Comparison of ENCODE assay signal across 1 cellular context in the genomic region with DNA sequence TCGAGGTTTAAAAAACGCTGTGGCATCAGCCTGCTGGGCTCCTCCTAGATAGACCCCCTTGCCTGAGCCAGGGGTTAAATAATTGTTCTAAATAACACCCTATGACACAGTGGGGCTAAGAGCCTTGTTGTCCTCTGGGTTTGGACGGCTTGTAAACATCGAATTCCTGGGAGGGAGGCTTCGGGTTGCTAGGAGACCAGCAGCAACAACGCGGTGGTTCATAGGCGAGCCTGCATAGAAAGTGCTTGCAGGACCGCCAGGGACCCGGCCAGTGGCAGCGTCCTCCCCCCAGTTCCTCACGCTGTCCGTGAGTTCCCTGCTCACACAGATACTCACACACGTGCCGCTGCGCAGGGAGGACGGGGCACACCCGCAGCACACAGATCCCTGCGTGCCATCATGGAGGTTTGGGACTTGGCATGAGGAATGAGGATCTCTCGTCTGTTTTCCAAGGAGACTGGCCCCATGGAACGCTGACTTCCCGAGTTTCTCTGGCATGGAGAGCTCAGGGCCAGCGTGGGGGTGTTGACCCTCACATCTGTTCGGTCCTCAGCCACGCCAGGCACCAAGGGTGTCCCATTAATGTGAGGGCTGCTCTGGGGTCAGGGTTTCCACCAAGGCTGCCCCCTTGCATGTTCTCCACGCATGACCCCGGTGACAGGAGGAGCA.
TF ChIP-seq lines count a peak whose summit lies in the region.

No MANE protein-coding gene starts in this region.

TF ChIP-seq in H1, 55 proteins besides CTCF, POLR2A, EP300 and RAD21:
- no peak for TF ChIP-seq TCF12 (IDR thresholded peaks at IDR 0.05; ENCODE audit: low read depth, low read length)
- TF ChIP-seq TEAD4 (IDR thresholded peaks at IDR 0.05; ENCODE audit: low read depth, low read length) = peak; percentile 75
TF ChIP-seq in H1: peak in this region for 1.
